Comparison of ENCODE assay signal across 1 cellular context in the genomic region with DNA sequence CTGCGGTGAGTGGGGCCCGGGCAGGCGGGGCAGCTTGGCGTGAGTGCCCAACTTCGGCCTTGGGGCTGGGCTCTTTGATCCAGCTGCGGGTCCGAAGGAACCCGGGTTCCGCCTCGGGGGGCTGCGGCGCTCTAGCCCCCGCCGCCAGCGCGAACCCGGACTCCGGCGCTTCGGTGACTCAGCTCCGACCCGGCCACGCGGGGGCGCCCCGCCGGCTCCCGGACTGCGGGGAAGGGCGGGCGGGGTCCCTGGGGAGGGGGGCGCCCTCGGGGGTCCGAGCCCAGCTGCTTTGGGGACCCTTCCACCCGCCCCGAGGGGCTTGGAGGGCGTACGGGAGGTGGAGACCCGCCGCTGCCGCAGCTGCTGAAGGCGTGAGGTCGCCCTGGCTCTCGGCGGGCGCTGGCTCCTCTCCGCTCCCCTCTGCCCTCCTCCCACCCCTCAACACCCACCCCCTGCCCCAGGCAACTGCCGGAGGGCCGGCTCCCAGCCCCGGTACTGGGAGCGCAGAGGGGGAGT.
TF ChIP-seq lines count a peak whose summit lies in the region.

No MANE protein-coding gene starts in this region.

TF ChIP-seq in HCT116, 20 proteins besides CTCF, POLR2A, EP300 and RAD21 (continued from another document):
- no peak for TF ChIP-seq FOSL1 (IDR thresholded peaks at IDR 0.05; ENCODE audit: low read depth)
- TF ChIP-seq, protein P1, sequence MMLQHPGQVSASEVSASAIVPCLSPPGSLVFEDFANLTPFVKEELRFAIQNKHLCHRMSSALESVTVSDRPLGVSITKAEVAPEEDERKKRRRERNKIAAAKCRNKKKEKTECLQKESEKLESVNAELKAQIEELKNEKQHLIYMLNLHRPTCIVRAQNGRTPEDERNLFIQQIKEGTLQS (IDR thresholded peaks at IDR 0.05) = no peak
